8 cellular contexts compared by ENCODE assay signal in the genomic region with DNA sequence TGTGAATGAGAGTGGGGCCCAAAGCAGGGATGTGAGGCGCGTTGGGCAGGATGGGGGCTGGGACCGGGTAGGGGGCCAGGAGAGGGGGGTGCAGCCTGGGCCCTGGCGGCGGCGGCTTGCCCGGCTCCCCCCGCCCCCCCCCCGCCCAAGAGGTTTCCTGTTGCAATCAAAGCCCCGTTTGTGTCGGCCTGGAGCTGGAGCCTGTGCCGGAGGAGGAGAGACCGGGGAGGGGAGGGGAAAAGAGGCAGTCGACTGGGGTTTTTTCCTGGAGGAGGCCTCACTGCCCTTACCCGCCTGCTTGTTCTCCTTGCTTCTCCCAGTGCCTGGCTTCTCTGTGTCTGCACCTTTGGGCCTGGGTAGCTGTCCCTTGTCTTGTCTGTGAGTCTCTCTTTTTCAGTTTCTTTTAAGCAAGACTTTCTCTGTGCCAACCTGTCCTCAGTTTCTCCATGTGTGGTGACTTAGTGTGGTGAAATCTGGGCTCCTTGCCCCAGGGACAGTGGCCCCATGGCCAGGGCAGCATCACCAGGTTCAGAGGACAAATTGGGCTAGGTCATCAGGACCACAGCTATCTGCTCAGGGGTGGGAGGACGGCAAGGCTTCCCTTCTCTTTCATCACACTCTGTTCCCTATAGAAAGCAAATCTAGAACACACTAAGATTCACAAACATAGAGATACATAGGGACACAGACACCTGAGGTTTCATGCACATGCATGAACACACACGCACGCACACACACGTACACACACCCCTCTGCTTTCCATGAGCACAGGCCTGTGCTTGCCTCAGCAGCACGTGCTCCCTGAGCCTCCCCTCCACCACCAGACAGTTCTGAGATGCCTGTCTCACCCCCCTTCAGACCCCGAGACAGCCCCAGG. TPM values are rescaled to one million over a fixed set of nuclear protein-coding genes. Genes with fewer than 3 reads are reported as not detected.
DNase-seq lines count a peak whose midpoint lies in the region; ATAC-seq lines count a peak whose summit lies in the region.

No MANE protein-coding gene starts in this region.

- ATAC-seq in naive B cell (ENCODE audit: low read depth in 2 of 2), result no peak
- no peak for ATAC-seq in HG02840 (IDR thresholded peaks at IDR 0.05; ENCODE audit: low FRiP score, unreplicated experiment)
- ATAC-seq in GM18517 (IDR thresholded peaks at IDR 0.05; ENCODE audit: unreplicated experiment), result no peak

- H3K9me3 Mint-ChIP-seq in naive B cell, result no peaks in the 10 kb centered on the region

- H3K36me3 Mint-ChIP-seq in naive B cell, result no peaks in the 10 kb centered on the region

- peak overlapping the region in 1 of 6 donors; percentile 17 for H3K27ac Mint-ChIP-seq in naive B cell

- H3K4me3 Mint-ChIP-seq in naive B cell, result peak overlapping the region in 5 of 8 donors; percentile 45 to 94 (median 57)

- peaks cover 31 to 40% (median 32%) of the 10 kb centered on the region in 3 donors for H3K4me1 Mint-ChIP-seq in naive B cell

- peaks cover 0 to 8% (median 0%) of the 10 kb centered on the region in 3 donors for H3K27me3 Mint-ChIP-seq in naive B cell

- DNase-seq in AG20443 (ENCODE audit: low spot score) (peak; percentile 56), RPMI7951 (ENCODE audit: low read depth) (peak; percentile 49), dermis blood vessel endothelial cell (peak; percentile 65), naive B cell (no peak), NCI-H128 (lab: John Stamatoyannopoulos, UW; ENCODE audit: unreplicated experiment) (no peak), KG1 (lab: John Stamatoyannopoulos, UW) (no peak)

RNA-seq across cellular contexts. Expression of gene RARG, which starts 8.4 kb away (rescaled TPM):
- total RNA-seq in RPMI7951 (2014; rRNA removed; shearing (Covaris generic)), result 11.1 and 13.8 TPM in 2 replicates
- 11.7 and 17.7 TPM in 2 replicates for total RNA-seq in dermis blood vessel endothelial cell
- polyA plus RNA-seq in naive B cell (ENCODE audit: low read depth in 6 of 6), result 1 to 10 TPM in 2 of 6 donors, under 1 TPM in 2, not detected in 2; 0.78 to 2.2 (median 1.3) TPM

RNA-seq across cellular contexts. Expression of gene ITGB7, which starts 16.6 kb away (rescaled TPM):
- 0.96 and 1.1 TPM in 2 replicates for total RNA-seq in RPMI7951 (2014; rRNA removed; shearing (Covaris generic))
- total RNA-seq in dermis blood vessel endothelial cell, result 0.19 and 0.34 TPM in 2 replicates
- polyA plus RNA-seq in naive B cell (ENCODE audit: low read depth in 6 of 6), result 100 to 1,000 TPM in 1 of 6 donors, 10 to 100 TPM in 5; 63.2 to 174 (median 96.4) TPM

RNA-seq across cellular contexts. Expression of gene CSAD, which starts 42.9 kb away (rescaled TPM):
- total RNA-seq in RPMI7951 (2014; rRNA removed; shearing (Covaris generic)), result 1.8 and 5.3 TPM in 2 replicates
- 2.9 and 6.5 TPM in 2 replicates for total RNA-seq in dermis blood vessel endothelial cell
- polyA plus RNA-seq in naive B cell (ENCODE audit: low read depth in 6 of 6), result 1 to 10 TPM in 4 of 6 donors, under 1 TPM in 2; 0.19 to 1.8 (median 1.1) TPM

RNA-seq across cellular contexts. Expression of gene ZNF740, which starts 43.1 kb away (rescaled TPM):
- 6.6 and 8.6 TPM in 2 replicates for total RNA-seq in RPMI7951 (2014; rRNA removed; shearing (Covaris generic))
- 13.0 and 14.5 TPM in 2 replicates for total RNA-seq in dermis blood vessel endothelial cell
- 1 to 10 TPM; 1.8 to 6.0 (median 4.2) TPM for polyA plus RNA-seq in naive B cell (ENCODE audit: low read depth in 6 of 6)

RNA-seq across cellular contexts. Expression of gene ESPL1, which starts 44.5 kb away (rescaled TPM):
- 11.3 and 12.6 TPM in 2 replicates for total RNA-seq in RPMI7951 (2014; rRNA removed; shearing (Covaris generic))
- 4.8 and 16.5 TPM in 2 replicates for total RNA-seq in dermis blood vessel endothelial cell
- under 1 TPM in 3 of 6 donors, not detected in 3; 0.12 to 0.40 (median 0.23) TPM for polyA plus RNA-seq in naive B cell (ENCODE audit: low read depth in 6 of 6)

Comparison
In these comparisons a context has a peak if more than half of its experiments do, and no peak if none do; other contexts are left out.
1. DNase-seq: peak in AG20443 (single experiment), RPMI7951 (single experiment) and dermis blood vessel endothelial cell (single experiment); none in naive B cell (single experiment), NCI-H128 (single experiment) and KG1 (single experiment).